ENCODE assay signal across 1 cellular context in genomic region chr9:37963936-37964739, GRCh38.
TF ChIP-seq lines count a peak whose summit lies in the region.

No MANE protein-coding gene starts in this region.

TF ChIP-seq in SK-N-SH, 30 proteins besides CTCF, POLR2A, EP300 and RAD21 (continued from another document):
- no peak for TF ChIP-seq USF1 (IDR thresholded peaks at IDR 0.05; ENCODE audit: borderline replicate concordance, low read depth)
- TF ChIP-seq GATA2 (CRISPR knock-in tag; IDR thresholded peaks at IDR 0.05), result no peak
- TF ChIP-seq ZBTB33 (IDR thresholded peaks at IDR 0.05; ENCODE audit: borderline replicate concordance, low read depth), result no peak
- peak; percentile 40; the same call in 1 of the 2 replicates for TF ChIP-seq YY1 (IDR thresholded peaks at IDR 0.05; ENCODE audit: low read depth)
- TF ChIP-seq SMC3 (IDR thresholded peaks at IDR 0.05; ENCODE audit: low read depth, low read length), result no peak
